8 cellular contexts compared by ENCODE assay signal in the genomic region with DNA sequence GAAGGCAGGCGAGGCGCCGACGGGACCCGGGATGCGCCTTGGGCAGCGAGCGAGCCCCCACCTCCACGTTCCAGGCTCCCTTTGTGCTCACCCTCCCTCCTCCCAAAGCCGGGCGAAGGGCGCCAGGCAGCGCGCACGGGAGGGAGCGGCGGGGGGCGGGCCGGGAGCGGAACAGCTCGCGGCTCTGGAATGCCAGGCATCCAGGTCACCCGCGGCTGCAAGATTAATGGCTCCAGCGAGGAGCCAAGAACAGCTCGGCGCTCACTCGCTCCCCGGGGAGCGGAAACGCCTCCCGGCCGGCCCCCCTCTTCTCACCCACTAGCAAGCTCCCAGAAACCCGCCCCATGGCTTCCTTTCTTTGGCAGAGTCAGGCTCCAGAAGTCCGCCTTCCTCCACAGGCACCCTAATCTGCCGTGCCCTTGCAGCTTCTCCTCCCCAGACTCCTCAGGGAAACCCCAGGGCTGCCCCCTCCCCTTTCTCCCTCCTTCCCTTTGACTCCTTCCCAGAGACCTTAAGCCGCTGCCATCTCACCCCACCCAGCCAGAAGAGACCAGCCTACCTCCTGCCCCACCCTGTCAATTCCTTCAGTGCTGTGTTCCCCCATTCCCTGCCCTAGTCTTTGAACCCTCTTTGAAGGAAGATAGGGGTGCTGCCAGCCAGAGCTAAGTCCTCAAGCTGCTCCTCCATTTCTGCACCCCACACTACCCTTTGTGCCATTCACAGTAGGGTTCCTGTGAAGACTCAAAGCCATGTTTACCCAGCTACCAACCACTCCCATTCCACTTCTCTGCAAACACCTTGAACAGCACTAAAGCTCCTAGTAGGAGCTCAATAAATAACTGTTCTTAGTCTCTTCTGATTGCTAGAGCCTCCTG. TPM values are rescaled to one million over a fixed set of nuclear protein-coding genes. Genes with fewer than 3 reads are reported as not detected.
DNase-seq lines count a peak whose midpoint lies in the region; ATAC-seq and TF ChIP-seq lines count a peak whose summit lies in the region.

No MANE protein-coding gene starts in this region.

- peaks cover 4% of the 10 kb centered on the region for H3K36me3 Mint-ChIP-seq in effector memory CD8-positive, alpha-beta T cell (ENCODE audit: insufficient read depth)

- peak overlapping the region; percentile 99 for H3K4me2 ChIP-seq in BLaER1

- TF ChIP-seq POLR2A in right lobe of liver (IDR thresholded peaks at IDR 0.05) (no peak), stomach (IDR thresholded peaks at IDR 0.05) (no peak)

- no peaks in the 10 kb centered on the region for H3K27me3 ChIP-seq in BLaER1
- H3K27me3 ChIP-seq in right lobe of liver: no peaks in the 10 kb centered on the region
- no peaks in the 10 kb centered on the region for H3K27me3 ChIP-seq in stomach

- no peaks in the 10 kb centered on the region for H3K9me3 ChIP-seq in BLaER1
- no peaks in the 10 kb centered on the region for H3K9me3 ChIP-seq in right lobe of liver
- H3K9me3 ChIP-seq in stomach: no peaks in the 10 kb centered on the region

- 25% methylated on average over 2 of the region's 37 CpGs for WGBS in right lobe of liver (ENCODE audit: insufficient coverage, low coverage, low lambda C conversion rate, missing lambda C conversion rate)
- WGBS in stomach, 5 donors: 0 to 4% (median 2%) methylated on average over 25 to 37 of the region's 37 CpGs

- H3K9ac ChIP-seq in BLaER1: peak overlapping the region; percentile 64

- H3K4me1 ChIP-seq in BLaER1: peaks cover 44% of the 10 kb centered on the region
- H3K4me1 ChIP-seq in right lobe of liver: peaks cover 0 to 48% (median 20%) of the 10 kb centered on the region in 4 donors
- peaks cover 92 to 100% (median 98%) of the 10 kb centered on the region in 4 donors for H3K4me1 ChIP-seq in stomach

- H3K9me3 Mint-ChIP-seq in effector memory CD8-positive, alpha-beta T cell: no peaks in the 10 kb centered on the region

- peak overlapping the region; percentile 67 for H3K4me3 ChIP-seq in BLaER1
- H3K4me3 ChIP-seq in right lobe of liver: no peak overlapping the region
- peak overlapping the region; percentile 21 to 38 (median 28) for H3K4me3 ChIP-seq in stomach

- H4K20me1 ChIP-seq in BLaER1: no peaks in the 10 kb centered on the region

- peaks cover 20 to 23% of the 10 kb centered on the region in 2 donors for H3K4me1 Mint-ChIP-seq in effector memory CD8-positive, alpha-beta T cell (ENCODE audit: low read depth in 2 of 2)

- peak; percentile 67 for ATAC-seq in effector memory CD8-positive, alpha-beta T cell (replicated peaks)
- ATAC-seq in right lobe of liver (peak; percentile 84 to 91 (median 87)), HG03095 (IDR thresholded peaks at IDR 0.05; ENCODE audit: unreplicated experiment) (no peak), GM21381 (IDR thresholded peaks at IDR 0.05; ENCODE audit: unreplicated experiment) (no peak)

- DNase-seq in HS-27A (ENCODE audit: low read depth) (peak; percentile 92), T1000 (lab: John Stamatoyannopoulos, UW) (peak; percentile 90), right lobe of liver (peak; percentile 82 to 88 (median 84)), stomach (peak; percentile 94)
- DNase-seq in effector memory CD8-positive, alpha-beta T cell: no peak

- TF ChIP-seq EP300 in stomach (IDR thresholded peaks at IDR 0.05): peak; percentile 8

- peak overlapping the region; percentile 79 to 85 for H3K4me3 Mint-ChIP-seq in effector memory CD8-positive, alpha-beta T cell

- H3K27ac ChIP-seq in BLaER1 (peak overlapping the region; percentile 28; the same call in 1 of the 2 replicates), right lobe of liver (peak overlapping the region; percentile 51 to 59 (median 53)), stomach (peak overlapping the region; percentile 89 to 100 (median 98))

- peaks cover 0 to 9% of the 10 kb centered on the region in 2 donors for H3K27me3 Mint-ChIP-seq in effector memory CD8-positive, alpha-beta T cell

- H3K27ac Mint-ChIP-seq in effector memory CD8-positive, alpha-beta T cell: peak overlapping the region; percentile 82 to 85

- H3K36me3 ChIP-seq in BLaER1: peaks cover 19% of the 10 kb centered on the region; the same call in 1 of the 2 replicates
- peaks cover 5 to 80% (median 49%) of the 10 kb centered on the region in 4 donors for H3K36me3 ChIP-seq in right lobe of liver
- peaks cover 70 to 89% (median 87%) of the 10 kb centered on the region in 4 donors for H3K36me3 ChIP-seq in stomach

- intact Hi-C loops in right lobe of liver (cut with DNase I) (loop anchor here in 1 of 2 donors (5.0 kb wide), 1 partner anchor 42 kb away; no protein-coding TSS in a partner anchor), stomach (cut with DNase I; ENCODE audit: low total_unique reads) (loop anchor here (5.0 kb wide), 1 partner anchor 47 kb away; no protein-coding TSS in a partner anchor)

- TF ChIP-seq CTCF in right lobe of liver (IDR thresholded peaks at IDR 0.05) (no peak), stomach (IDR thresholded peaks at IDR 0.05) (no peak)

RNA-seq across cellular contexts. Expression of a gene that starts 9.9 kb away (rescaled TPM):
- total RNA-seq in right lobe of liver (10 to 100 TPM; 18.0 to 33.3 (median 21.8) TPM), stomach (100 to 1,000 TPM in 1 of 5 donors, 10 to 100 TPM in 4; 29.3 to 782 (median 54.9) TPM)
- polyA plus RNA-seq in stomach: 10 to 100 TPM; 10.6 to 16.6 (median 13.8) TPM

Comparison
In these comparisons a context has a peak if more than half of its experiments do, and no peak if none do; other contexts are left out.
1. H3K27ac ChIP-seq: peak in every context shown above with its lines; median percentile 98 in stomach; 53 in right lobe of liver; 28 in BLaER1.
2. H3K4me3 ChIP-seq: peak in BLaER1 (single experiment) and stomach (4 of 4); none in right lobe of liver (0 of 3).
3. DNase-seq: peak in HS-27A (single experiment), T1000 (single experiment), right lobe of liver (3 of 3) and stomach (single experiment); none in effector memory CD8-positive, alpha-beta T cell (0 of 3).
4. ATAC-seq: peak in effector memory CD8-positive, alpha-beta T cell (single experiment) and right lobe of liver (4 of 4); none in HG03095 (single experiment) and GM21381 (single experiment).